Comparison of ENCODE assay signal across 1 cellular context in genomic region chr6:151514000-151514730, GRCh38.
TF ChIP-seq lines count a peak whose summit lies in the region.

No MANE protein-coding gene starts in this region.

TF ChIP-seq in H1, 55 proteins besides CTCF, POLR2A, EP300 and RAD21 (continued from another document):
- TF ChIP-seq RBBP5 (IDR thresholded peaks at IDR 0.05; ENCODE audit: borderline replicate concordance, low read depth, low read length), result no peak
- no peak for TF ChIP-seq KDM5A (IDR thresholded peaks at IDR 0.05; ENCODE audit: low read length)
- no peak for TF ChIP-seq SP4 (IDR thresholded peaks at IDR 0.05; ENCODE audit: low read length)
- TF ChIP-seq PHF8 (conservative IDR thresholded peaks at IDR 0.05; ENCODE audit: low read depth, low read length), result no peak
